Comparison of ENCODE assay signal across 15 cellular contexts in genomic region chr15:74962219-74962618, GRCh38. TPM values are rescaled to one million over a fixed set of nuclear protein-coding genes. Genes with fewer than 3 reads are reported as not detected.
A peak's percentile ranks its signal among the peaks of the same experiment; 100 is the strongest.
DNase-seq lines count a peak whose midpoint lies in the region; ATAC-seq and TF ChIP-seq lines count a peak whose summit lies in the region.
"Had no signal": no experiment of that assay in that cellular context is flagged by ENCODE, and none has a peak within 500 bp of the region (broad histone marks: within the 10 kb centered on the region; RNA-seq: fewer than 3 reads in every experiment).

No MANE protein-coding gene starts in this region.

- no peaks in the 10 kb centered on the region for H3K36me3 ChIP-seq in Panc1 (ENCODE audit: control insufficient read depth, insufficient read depth, low read length)
- H3K36me3 ChIP-seq: BLaER1 had no signal

- BruUV-seq in Panc1 (replicated peaks; lab: Mats Ljungman, UMichigan) = TSS peak; percentile 7

- H3K4me1 Mint-ChIP-seq in endothelial cell (ENCODE audit: unreplicated experiment) = peaks cover 60% of the 10 kb centered on the region
- peaks cover 9 to 23% (median 21%) of the 10 kb centered on the region in 4 donors for H3K4me1 Mint-ChIP-seq in naive thymus-derived CD8-positive, alpha-beta T cell

- H3K4me1 ChIP-seq in Panc1 (ENCODE audit: control insufficient read depth, insufficient read depth, low read length) = peaks cover 28% of the 10 kb centered on the region

- H3K4me3 Mint-ChIP-seq in endothelial cell (ENCODE audit: unreplicated experiment) = peak overlapping the region; percentile 57
- H3K4me3 Mint-ChIP-seq in naive thymus-derived CD8-positive, alpha-beta T cell = no peak overlapping the region
- H3K4me3 Mint-ChIP-seq: GM23338 had no signal

- H3K4me3 ChIP-seq in Panc1 (ENCODE audit: low read depth in 2 of 2, low read length in 2 of 2) = no peak overlapping the region
- H3K4me3 ChIP-seq: BLaER1, GM23338 had no signal

- in situ Hi-C loops in Panc1 (cut with HindIII; ENCODE audit: low pct_unique_long_range_greater_than_20kb, low sequenced_read_pairs) = no loop called here

- H3K27me3 Mint-ChIP-seq in endothelial cell (ENCODE audit: unreplicated experiment) = peaks cover 15% of the 10 kb centered on the region
- H3K27me3 Mint-ChIP-seq in naive thymus-derived CD8-positive, alpha-beta T cell = peaks cover 10 to 33% (median 29%) of the 10 kb centered on the region in 5 donors

- POLR2A ChIA-PET in Panc1 (lab: Charles Lee) = no interaction called here
- POLR2A ChIA-PET in naive thymus-derived CD8-positive, alpha-beta T cell (lab: Charles Lee) = no interaction called here

- no peaks in the 10 kb centered on the region for H3K27me3 ChIP-seq in Panc1 (ENCODE audit: control insufficient read depth, insufficient read depth, low read length)

- ATAC-seq in Panc1 = no peak
- ATAC-seq in naive thymus-derived CD8-positive, alpha-beta T cell = no peak
- ATAC-seq: GM23338 had no signal

- intact Hi-C loops in Panc1 (cut with micrococcal nuclease; ENCODE audit: unreplicated experiment) = no loop called here

- DNase-seq in NCI-H82 (lab: John Stamatoyannopoulos, UW) = peak; percentile 31
- DNase-seq in NCI-H82 treated with DMSO at 0.1 percent for 48 hours (lab: John Stamatoyannopoulos, UW; ENCODE audit: unreplicated experiment) = no peak
- DNase-seq in Panc1 (ENCODE audit: low read depth, low spot score) = no peak
- DNase-seq in endothelial cell (ENCODE audit: low spot score) = no peak
- no peak for DNase-seq in mesenteric fat pad (ENCODE audit: low spot score)
- no peak for DNase-seq in naive thymus-derived CD8-positive, alpha-beta T cell
- DNase-seq: 8988T; Calu3; CD4-positive, alpha-beta memory T cell; DMS79 treated with DMSO at 0.1 percent for 48 hours; GF-D8; HCEC 1CT had no signal

- TF ChIP-seq CTCF in Panc1 (IDR thresholded peaks at IDR 0.05) = no peak
- no peak for TF ChIP-seq CTCF in endothelial cell (IDR thresholded peaks at IDR 0.05; ENCODE audit: unreplicated experiment)

- H3K27ac ChIP-seq in Panc1 (ENCODE audit: low read length) = no peak overlapping the region
- H3K27ac ChIP-seq: BLaER1 had no signal

- CTCF ChIA-PET in Panc1 (lab: Charles Lee) = interaction anchor here (0.6 kb wide), 1 partner anchor 191 kb away, joined by 3 read pairs; no protein-coding TSS in a partner anchor

- peak overlapping the region; percentile 76 for H3K27ac Mint-ChIP-seq in endothelial cell (ENCODE audit: unreplicated experiment)
- H3K27ac Mint-ChIP-seq in naive thymus-derived CD8-positive, alpha-beta T cell = peak overlapping the region in 1 of 10 donors; percentile 48
- H3K27ac Mint-ChIP-seq: CD14-positive monocyte; CD4-positive, alpha-beta memory T cell; GM23338 had no signal

- no peaks in the 10 kb centered on the region for H3K9me3 ChIP-seq in Panc1 (ENCODE audit: control insufficient read depth, insufficient read depth, low read depth, low read length)
- H3K9me3 ChIP-seq: BLaER1 had no signal

- H3K36me3 Mint-ChIP-seq in endothelial cell (ENCODE audit: low read depth, unreplicated experiment) = peaks cover 4% of the 10 kb centered on the region
- peaks cover 0 to 2% (median 0%) of the 10 kb centered on the region in 3 donors for H3K36me3 Mint-ChIP-seq in naive thymus-derived CD8-positive, alpha-beta T cell
- H3K36me3 Mint-ChIP-seq: CD4-positive, alpha-beta memory T cell had no signal

- no peaks in the 10 kb centered on the region for H3K9me3 Mint-ChIP-seq in endothelial cell (ENCODE audit: unreplicated experiment)
- H3K9me3 Mint-ChIP-seq in naive thymus-derived CD8-positive, alpha-beta T cell = no peaks in the 10 kb centered on the region
- H3K9me3 Mint-ChIP-seq: GM23338 had no signal

RNA-seq across cellular contexts. Expression of gene RPP25, which starts 5.6 kb away (rescaled TPM):
- total RNA-seq in Panc1 (2021; ENCODE audit: unreplicated experiment) (40.1 TPM), endothelial cell (ENCODE audit: unreplicated experiment) (24.0 TPM), mesenteric fat pad (10.7 TPM)
- 33.3 TPM for polyA plus RNA-seq in Panc1 (2012; ENCODE audit: insufficient read length)
- total RNA-seq in naive thymus-derived CD8-positive, alpha-beta T cell = 1 to 10 TPM; 3.8 to 4.1 TPM
- 1 to 10 TPM; 2.8 to 4.3 (median 4.2) TPM for polyA plus RNA-seq in naive thymus-derived CD8-positive, alpha-beta T cell

RNA-seq across cellular contexts. Expression of gene COX5A, which starts 24.3 kb away (rescaled TPM):
- total RNA-seq in Panc1 (2021; ENCODE audit: unreplicated experiment) (353 TPM), endothelial cell (ENCODE audit: unreplicated experiment) (182 TPM), mesenteric fat pad (175 TPM)
- polyA plus RNA-seq in Panc1 (2012; ENCODE audit: insufficient read length) = 349 TPM
- total RNA-seq in naive thymus-derived CD8-positive, alpha-beta T cell = 10 to 100 TPM; 60.0 to 66.0 TPM
- polyA plus RNA-seq in naive thymus-derived CD8-positive, alpha-beta T cell = 100 to 1,000 TPM; 268 to 362 (median 276) TPM

RNA-seq across cellular contexts. Expression of gene SCAMP5, which starts 33.1 kb away (rescaled TPM):
- 11.2 TPM for total RNA-seq in Panc1 (2021; ENCODE audit: unreplicated experiment)
- 13.5 TPM for polyA plus RNA-seq in Panc1 (2012; ENCODE audit: insufficient read length)
- total RNA-seq in endothelial cell (ENCODE audit: unreplicated experiment) = 132 TPM
- 1.7 TPM for total RNA-seq in mesenteric fat pad
- under 1 TPM; 0.23 to 0.36 TPM for total RNA-seq in naive thymus-derived CD8-positive, alpha-beta T cell
- polyA plus RNA-seq in naive thymus-derived CD8-positive, alpha-beta T cell = under 1 TPM in 2 of 3 donors, not detected in 1; 0.09 to 0.19 TPM

RNA-seq across cellular contexts. Expression of gene FAM219B, which starts 55.6 kb away (rescaled TPM):
- total RNA-seq in Panc1 (2021; ENCODE audit: unreplicated experiment) (68.6 TPM), endothelial cell (ENCODE audit: unreplicated experiment) (70.0 TPM), mesenteric fat pad (91.4 TPM)
- polyA plus RNA-seq in Panc1 (2012; ENCODE audit: insufficient read length) = 41.2 TPM
- 10 to 100 TPM; 80.2 to 91.5 TPM for total RNA-seq in naive thymus-derived CD8-positive, alpha-beta T cell
- polyA plus RNA-seq in naive thymus-derived CD8-positive, alpha-beta T cell = 10 to 100 TPM; 18.8 to 22.3 (median 20.7) TPM

Comparison
In these comparisons a context has a peak if more than half of its experiments do, and no peak if none do; other contexts are left out.
1. RNA of gene SCAMP5, which starts 33.1 kb away (total RNA-seq): 132 TPM in endothelial cell (single experiment); 11.2 TPM in Panc1 (single experiment), 1.7 TPM in mesenteric fat pad (single experiment) and 0.23 to 0.36 TPM in naive thymus-derived CD8-positive, alpha-beta T cell; every median in the first group is over 10 times any median in the second.